In the genomic region with DNA sequence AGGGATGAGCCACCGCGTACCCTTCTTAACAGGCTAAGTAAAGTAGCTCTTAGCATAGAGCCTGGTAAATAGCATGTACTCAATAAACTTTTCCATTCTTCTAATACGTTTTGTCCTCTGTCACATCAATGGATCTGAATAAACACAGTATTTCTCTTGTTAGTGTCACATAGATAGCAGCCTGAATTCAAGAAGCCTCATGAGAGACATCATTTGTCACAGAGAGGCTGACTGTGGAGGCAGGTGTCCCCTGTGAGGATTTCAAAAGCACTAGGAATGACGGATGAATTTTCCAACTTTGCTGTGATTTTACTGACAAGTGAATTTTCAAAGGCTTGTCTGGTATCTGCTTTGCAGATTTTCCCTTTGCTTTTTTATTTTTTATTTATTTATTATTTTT, we compare ENCODE assay signal across 30 cellular contexts.
"Had no signal": no experiment of that assay in that cellular context is flagged by ENCODE, and none has a peak within 500 bp of the region (broad histone marks: within the 10 kb centered on the region; RNA-seq: fewer than 3 reads in every experiment).

No MANE protein-coding gene starts in this region.

- DNase-seq: activated effector memory CD4-positive, alpha-beta T cell treated with anti-CD3 and anti-CD28 coated beads, Interleukin-2, amount 50 U/mL, for 16 hours; activated effector memory CD4-positive, alpha-beta T cell treated with Interleukin-2 at 50 U/mL for 16 hours; activated gamma-delta T cell; activated gamma-delta T cell treated with Interleukin-2 at 50 U/mL for 16 hours; activated naive CD4-positive, alpha-beta T cell; activated naive CD4-positive, alpha-beta T cell treated with anti-CD3 and anti-CD28 coated beads for 36 hours; activated naive CD4-positive, alpha-beta T cell treated with anti-CD3 and anti-CD28 coated beads, Interleukin-2, amount 10 ng/mL, durations not matched to agents 7 days and 5 days; activated naive CD4-positive, alpha-beta T cell treated with anti-CD3 and anti-CD28 coated beads, Interleukin-2, amount 50 U/mL, for 16 hours; activated naive CD4-positive, alpha-beta T cell treated with Interleukin-2 at 50 U/mL for 16 hours; activated naive CD8-positive, alpha-beta T cell treated with anti-CD3 and anti-CD28 coated beads for 36 hours; activated naive CD8-positive, alpha-beta T cell treated with anti-CD3 and anti-CD28 coated beads, Interleukin-2, amount 10 ng/mL, durations not matched to agents 7 days and 5 days; activated naive CD8-positive, alpha-beta T cell treated with anti-CD3 and anti-CD28 coated beads, Interleukin-2, amount 50 U/mL, for 24 hours; activated T-cell treated with anti-CD3 and anti-CD28 coated beads, Interleukin-2, amount 50 U/mL, for 1 hour; activated T-cell treated with anti-CD3 and anti-CD28 coated beads, Interleukin-2, amount 50 U/mL, for 24 hours; activated T-cell treated with anti-CD3 and anti-CD28 coated beads, Interleukin-2, amount 50 U/mL, for 4 hours; activated T-cell treated with anti-CD3 and anti-CD28 coated beads, Interleukin-2, amount 50 U/mL, for 48 hours; activated T-cell treated with anti-CD3 and anti-CD28 coated beads, Interleukin-2, amount 50 U/mL, for 72 hours; adrenal gland; amniotic stem cell; amygdala; anterior cingulate cortex; aorta; body of pancreas; brain microvascular endothelial cell; caudate nucleus; central memory CD4-positive, alpha-beta T cell; cerebellar nuclear complex had no signal

- H3K36me3 ChIP-seq: adrenal gland, ascending aorta, brain microvascular endothelial cell, breast epithelium, cardiac muscle cell had no signal

- H3K27me3 ChIP-seq: adrenal gland, ascending aorta, body of pancreas, brain microvascular endothelial cell, breast epithelium, cardiac muscle cell had no signal

- H3K27ac ChIP-seq: adrenal gland, ascending aorta, body of pancreas, brain microvascular endothelial cell, breast epithelium, cardiac muscle cell had no signal

- H3K4me3 ChIP-seq: adrenal gland, ascending aorta, body of pancreas, breast epithelium, cardiac muscle cell had no signal

- H3K9me3 ChIP-seq: adrenal gland, ascending aorta, body of pancreas, breast epithelium had no signal
